ENCODE assay signal across 10 cellular contexts in the genomic region with DNA sequence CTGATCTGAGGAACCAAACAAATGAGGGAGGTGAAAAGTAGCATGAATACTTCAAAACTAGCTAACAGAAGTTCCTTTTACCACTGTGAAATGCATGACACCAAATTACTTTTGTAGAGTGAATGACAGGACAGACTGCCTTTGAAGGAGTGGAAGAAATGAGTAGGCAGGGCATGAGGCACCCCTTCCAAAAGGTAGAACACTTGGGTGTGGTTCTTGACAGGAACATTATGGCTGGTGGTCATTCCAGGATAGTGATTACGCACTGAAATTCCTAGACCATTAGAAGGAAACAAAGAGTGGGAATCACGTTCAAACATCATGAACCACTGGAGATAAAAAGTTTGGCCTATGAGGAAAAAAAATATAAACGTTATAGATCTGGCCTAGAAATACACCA. TPM values are rescaled to one million over a fixed set of nuclear protein-coding genes. Genes with fewer than 3 reads are reported as not detected.
DNase-seq lines count a peak whose midpoint lies in the region; ATAC-seq and TF ChIP-seq lines count a peak whose summit lies in the region.
"Had no signal": no experiment of that assay in that cellular context is flagged by ENCODE, and none has a peak within 500 bp of the region (broad histone marks: within the 10 kb centered on the region; RNA-seq: fewer than 3 reads in every experiment).

No MANE protein-coding gene starts in this region.

- H3K4me1 ChIP-seq in GM23248 (ENCODE audit: insufficient read depth) (peaks cover 9% of the 10 kb centered on the region), Panc1 (ENCODE audit: control insufficient read depth, insufficient read depth, low read length) (peaks cover 5% of the 10 kb centered on the region), mammary epithelial cell (ENCODE audit: insufficient read depth, low read length) (no peaks in the 10 kb centered on the region), neural progenitor cell (no peaks in the 10 kb centered on the region)

- peaks cover 32% of the 10 kb centered on the region for H3F3A ChIP-seq in GM23248 (ENCODE audit: insufficient read depth)
- peaks cover 26% of the 10 kb centered on the region for H3F3A ChIP-seq in neural progenitor cell (ENCODE audit: low read depth)

- peak overlapping the region; percentile 16 for H3K4me3 Mint-ChIP-seq in neural progenitor cell

- POLR2A ChIA-PET in Panc1 (lab: Charles Lee): interaction anchor here (0.5 to 0.7 kb wide), 3 partner anchors 140 to 215 kb away, joined by 3 to 16 read pairs (median 4); no protein-coding TSS in a partner anchor

- TSS peak; percentile 49 for BruUV-seq in Panc1 (replicated peaks; lab: Mats Ljungman, UMichigan)
- no TSS peak for BruUV-seq in mammary epithelial cell (replicated peaks; lab: Mats Ljungman, UMichigan)

- peaks cover 9% of the 10 kb centered on the region for H3K36me3 Mint-ChIP-seq in neural progenitor cell

- H3K27ac Mint-ChIP-seq in neural progenitor cell: no peak overlapping the region

- 25 to 33% methylated on average over 3 of the region's 3 CpGs for WGBS in GM23248 (ENCODE audit: low coverage in 1 of 2, low lambda C conversion rate in 2 of 2, missing lambda C conversion rate in 2 of 2), 2 experiments
- 45% methylated on average over 2 of the region's 3 CpGs for WGBS in mammary epithelial cell (ENCODE audit: low coverage, missing lambda C conversion rate)

- ATAC-seq in Panc1: no peak
- no peak for ATAC-seq in HG03095 (IDR thresholded peaks at IDR 0.05; ENCODE audit: unreplicated experiment)
- ATAC-seq in HG03469 (IDR thresholded peaks at IDR 0.05; ENCODE audit: unreplicated experiment): no peak
- no peak for ATAC-seq in HG02610 (IDR thresholded peaks at IDR 0.05; ENCODE audit: unreplicated experiment)

- H3K27me3 Mint-ChIP-seq in neural progenitor cell (ENCODE audit: insufficient read depth, low read depth): no peaks in the 10 kb centered on the region

- H3K4me2 ChIP-seq in GM23248 (ENCODE audit: unreplicated experiment): peak overlapping the region; percentile 91
- H3K4me2 ChIP-seq in mammary epithelial cell (ENCODE audit: insufficient read depth, low read depth, low read length): peak overlapping the region; percentile 67
- H3K4me2 ChIP-seq in neural progenitor cell: peak overlapping the region; percentile 76

- H3K4me1 Mint-ChIP-seq in neural progenitor cell: peaks cover 5% of the 10 kb centered on the region

- H3K79me2 ChIP-seq in GM23248 (ENCODE audit: insufficient read depth) (peaks cover 83% of the 10 kb centered on the region), mammary epithelial cell (ENCODE audit: insufficient read depth, low read length) (peaks cover 77% of the 10 kb centered on the region), neural progenitor cell (ENCODE audit: low read depth) (peaks cover 87% of the 10 kb centered on the region)

- H3K9ac ChIP-seq in GM23248 (peak overlapping the region; percentile 100), mammary epithelial cell (ENCODE audit: insufficient read depth, low read length) (peak overlapping the region; percentile 50), neural progenitor cell (no peak overlapping the region)

- intact Hi-C loops in Panc1 (cut with micrococcal nuclease; ENCODE audit: unreplicated experiment): loop anchor here (10.0 kb wide), 1 partner anchor 153 kb away; no protein-coding TSS in a partner anchor
- intact Hi-C loops in mammary epithelial cell (cut with micrococcal nuclease): loop anchor here (5.0 kb wide), 1 partner anchor 361 kb away; the partner anchor contains the start of gene PHF8

- dilution Hi-C loops in mammary epithelial cell (cut with HindIII; ENCODE audit: low sequenced_read_pairs): no loop called here

- H3K36me3 ChIP-seq in GM23248 (ENCODE audit: low read depth): peaks cover 38% of the 10 kb centered on the region
- peaks cover 26% of the 10 kb centered on the region for H3K36me3 ChIP-seq in Panc1 (ENCODE audit: control insufficient read depth, insufficient read depth, low read length)
- peaks cover 5% of the 10 kb centered on the region for H3K36me3 ChIP-seq in mammary epithelial cell (ENCODE audit: insufficient read depth, low read length)
- peaks cover 8% of the 10 kb centered on the region for H3K36me3 ChIP-seq in neural progenitor cell
- H3K36me3 ChIP-seq: thoracic aorta had no signal

- CTCF ChIA-PET in Panc1 (lab: Charles Lee) (no interaction called here), mammary epithelial cell (lab: Charles Lee; ENCODE audit: low non-redundant PET) (no interaction called here)

- H3K9me3 ChIP-seq in GM23248 (ENCODE audit: low read depth) (no peaks in the 10 kb centered on the region), Panc1 (ENCODE audit: control insufficient read depth, insufficient read depth, low read depth, low read length) (no peaks in the 10 kb centered on the region), mammary epithelial cell (replicated peaks; ENCODE audit: insufficient read depth, low read length) (peaks cover 4% of the 10 kb centered on the region), neural progenitor cell (ENCODE audit: low read depth) (peaks cover 4% of the 10 kb centered on the region)
- H3K9me3 ChIP-seq: thoracic aorta had no signal

- H2AFZ ChIP-seq in GM23248 (no peak overlapping the region), mammary epithelial cell (ENCODE audit: low read depth, low read length) (no peak overlapping the region), neural progenitor cell (replicated peaks) (no peak overlapping the region)

- H3K27me3 ChIP-seq in GM23248 (replicated peaks; ENCODE audit: insufficient read depth): no peaks in the 10 kb centered on the region
- H3K27me3 ChIP-seq in Panc1 (ENCODE audit: control insufficient read depth, insufficient read depth, low read length): no peaks in the 10 kb centered on the region
- no peaks in the 10 kb centered on the region for H3K27me3 ChIP-seq in mammary epithelial cell (ENCODE audit: insufficient read depth, low read length)
- H3K27me3 ChIP-seq in neural progenitor cell: no peaks in the 10 kb centered on the region

- no peaks in the 10 kb centered on the region for H3K9me2 ChIP-seq in GM23248 (ENCODE audit: insufficient read depth)

- no peak for TF ChIP-seq CTCF in Panc1 (IDR thresholded peaks at IDR 0.05)
- TF ChIP-seq CTCF in mammary epithelial cell (conservative IDR thresholded peaks at IDR 0.05 in 1 of 2, IDR thresholded peaks at IDR 0.05 in 1 of 2; ENCODE audit: extremely low read depth in 1 of 2, insufficient read depth in 1 of 2, low read depth in 1 of 2, low read length in 2 of 2): no peak
- no peak for TF ChIP-seq CTCF in neural progenitor cell (IDR thresholded peaks at IDR 0.05)

- H3K4me3 ChIP-seq in GM23248 (peak overlapping the region; percentile 91), Panc1 (ENCODE audit: low read depth in 2 of 2, low read length in 2 of 2) (peak overlapping the region; percentile 7 to 83; a peak in 3 of 4 replicates), mammary epithelial cell (replicated peaks in 1 of 3; ENCODE audit: insufficient read depth in 1 of 3, low read depth in 2 of 3, low read length in 3 of 3) (peak overlapping the region; percentile 37 to 76 (median 48)), neural progenitor cell (peak overlapping the region; percentile 57)

- in situ Hi-C loops in GM23248 (cut with MboI): loop anchor here (10.0 kb wide), 1 partner anchor 153 kb away; no protein-coding TSS in a partner anchor
- in situ Hi-C loops in Panc1 (cut with HindIII; ENCODE audit: low pct_unique_long_range_greater_than_20kb, low sequenced_read_pairs): no loop called here
- in situ Hi-C loops in mammary epithelial cell (cut with MboI; ENCODE audit: low sequenced_read_pairs in 2 of 2): loop anchor here (10.0 kb wide), 2 partner anchors 143 to 153 kb away; no protein-coding TSS in a partner anchor

- H4K20me1 ChIP-seq in GM23248 (ENCODE audit: insufficient read depth) (peaks cover 7% of the 10 kb centered on the region; the same call in 1 of the 2 replicates), mammary epithelial cell (ENCODE audit: insufficient read depth, low read length) (peaks cover 3% of the 10 kb centered on the region), neural progenitor cell (ENCODE audit: low read depth) (peaks cover 55% of the 10 kb centered on the region)

- DNase-seq in GM23248: peak; percentile 53
- DNase-seq in Panc1 (ENCODE audit: low read depth, low spot score): no peak
- peak; percentile 62 for DNase-seq in mammary epithelial cell
- DNase-seq in neural progenitor cell (ENCODE audit: low spot score): no peak
- DNase-seq: NCI-H1436, small intestine had no signal

- H3K9me3 Mint-ChIP-seq in neural progenitor cell: peaks cover 2% of the 10 kb centered on the region

- H3K27ac ChIP-seq in GM23248 (peak overlapping the region; percentile 96), Panc1 (ENCODE audit: low read length) (peak overlapping the region; percentile 12; the same call in 1 of the 2 replicates), mammary epithelial cell (ENCODE audit: insufficient read depth, low read depth, low read length) (peak overlapping the region; percentile 79), neural progenitor cell (no peak overlapping the region)

RNA-seq across cellular contexts. Expression of gene HUWE1, which starts 4.9 kb away (rescaled TPM):
- total RNA-seq in GM23248 (2014; rRNA removed; shearing (Covaris generic)): 71.2 and 73.5 TPM in 2 replicates
- polyA plus RNA-seq in GM23248 (2016; fragmentation: Nextera tagmentation; extraction: Ambion mirVana) (29.8 and 31.3 TPM in 2 replicates), mammary epithelial cell (76.2 TPM)
- total RNA-seq in Panc1 (2021; ENCODE audit: unreplicated experiment) (231 TPM), mammary epithelial cell (100 to 1,000 TPM; 169 to 235 TPM), neural progenitor cell (ENCODE audit: low replicate concordance) (149 and 154 TPM in 2 replicates)
- 141 TPM for polyA plus RNA-seq in Panc1 (2012; ENCODE audit: insufficient read length)
- polyA minus RNA-seq in mammary epithelial cell: 612 TPM

Comparison
In these comparisons a context has a peak if more than half of its experiments do, and no peak if none do; other contexts are left out.
1. DNase-seq: peak in GM23248 (single experiment) and mammary epithelial cell (single experiment); none in Panc1 (single experiment) and neural progenitor cell (single experiment).
2. Peak in every context shown above with its lines, with median percentiles within 50 percentile points of each other: H3K4me2 ChIP-seq and H3K4me3 ChIP-seq.